In the genomic region with DNA sequence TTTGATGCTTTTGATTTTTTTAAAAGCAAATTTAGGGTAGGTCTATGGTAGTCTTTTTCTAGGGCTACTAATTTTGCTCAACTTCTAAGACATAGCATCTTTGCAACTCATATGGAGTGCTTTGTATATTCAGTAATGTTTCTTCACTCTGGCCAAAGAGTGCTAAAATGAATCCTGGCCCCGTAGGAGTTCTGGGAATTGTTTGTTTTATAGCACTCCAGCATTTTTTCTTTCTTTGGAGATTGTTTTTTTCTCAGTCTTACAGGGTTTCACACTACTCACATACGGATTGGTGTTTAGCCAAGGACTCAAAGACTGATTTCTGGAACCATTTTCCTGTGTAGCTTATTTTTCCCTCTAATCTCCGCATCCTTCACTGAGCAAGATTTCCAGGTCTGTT, we compare ENCODE assay signal across 29 cellular contexts. TPM values are rescaled to one million over a fixed set of nuclear protein-coding genes. Genes with fewer than 3 reads are reported as not detected.
DNase-seq lines count a peak whose midpoint lies in the region; ATAC-seq and TF ChIP-seq lines count a peak whose summit lies in the region.
"Had no signal": no experiment of that assay in that cellular context is flagged by ENCODE, and none has a peak within 500 bp of the region (broad histone marks: within the 10 kb centered on the region; RNA-seq: fewer than 3 reads in every experiment).

No MANE protein-coding gene starts in this region.

- no peak for DNase-seq in left ventricle myocardium inferior
- no peak for DNase-seq in cardiac septum (ENCODE audit: low spot score)
- peak; percentile 77 for DNase-seq in fibroblast of peridontal ligament (ENCODE audit: extremely low read depth)
- no peak for DNase-seq in osteocyte (ENCODE audit: extremely low spot score, unreplicated experiment)
- no peak for DNase-seq in superior temporal gyrus (ENCODE audit: extremely low spot score)
- DNase-seq in activated T-helper 1 cell treated with anti-CD3 and anti-CD28 coated beads, Interleukin-12 subunit alpha, Interleukin-12 subunit beta, Interleukin-2, Interleukin-4 antibody, amounts not matched to agents 30 ng/mL and 10 ng/mL and 1 ng/mL, durations not matched to agents 14 hours and 24 hours and 36 hours (ENCODE audit: low spot score): no peak
- no peak for DNase-seq in retina
- DNase-seq: activated CD4-positive, alpha-beta memory T cell treated with anti-CD3 and anti-CD28 coated beads for 36 hours; activated CD8-positive, alpha-beta memory T cell treated with anti-CD3 and anti-CD28 coated beads, Interleukin-2, amount 50 U/mL, for 48 hours; anterior cingulate cortex; caudate nucleus; DMS153; H7; heart left ventricle; mammary epithelial cell; NCI-H2081; NCI-H226; NCI-H748 treated with DMSO at 0.1 percent for 48 hours; stimulated activated naive CD4-positive, alpha-beta T cell treated with Interleukin-2 at 50 U/mL for 16 hours; thyroid gland had no signal

- no peak for TF ChIP-seq CTCF in left ventricle myocardium inferior (IDR thresholded peaks at IDR 0.05; ENCODE audit: borderline replicate concordance)
- no peak for TF ChIP-seq CTCF in osteocyte (IDR thresholded peaks at IDR 0.05)

- peak overlapping the region; percentile 71 for H3K27ac Mint-ChIP-seq in osteocyte (ENCODE audit: unreplicated experiment)
- no peak overlapping the region for H3K27ac Mint-ChIP-seq in activated T-helper 1 cell treated with anti-CD3 and anti-CD28 coated beads, Interleukin-12 subunit alpha, Interleukin-12 subunit beta, Interleukin-2, Interleukin-4 antibody, amounts not matched to agents 30 ng/mL and 10 ng/mL and 1 ng/mL, durations not matched to agents 14 hours and 24 hours and 36 hours
- H3K27ac Mint-ChIP-seq: activated CD4-positive, alpha-beta memory T cell treated with anti-CD3 and anti-CD28 coated beads for 36 hours; activated naive CD4-positive, alpha-beta T cell treated with anti-CD3 and anti-CD28 coated beads, Interleukin-2, amount 50 U/mL, for 24 hours; activated T-helper 17 cell treated with anti-CD3 and anti-CD28 coated beads, Interleukin-2, amount 50 U/mL, for 72 hours had no signal

- peaks cover 37% of the 10 kb centered on the region for H3K4me1 Mint-ChIP-seq in osteocyte (ENCODE audit: unreplicated experiment)
- H3K4me1 Mint-ChIP-seq in activated T-helper 1 cell treated with anti-CD3 and anti-CD28 coated beads, Interleukin-12 subunit alpha, Interleukin-12 subunit beta, Interleukin-2, Interleukin-4 antibody, amounts not matched to agents 30 ng/mL and 10 ng/mL and 1 ng/mL, durations not matched to agents 14 hours and 24 hours and 36 hours (ENCODE audit: low read depth): no peaks in the 10 kb centered on the region

- no peak overlapping the region for H3K4me3 Mint-ChIP-seq in osteocyte (ENCODE audit: unreplicated experiment)
- H3K4me3 Mint-ChIP-seq in activated T-helper 1 cell treated with anti-CD3 and anti-CD28 coated beads, Interleukin-12 subunit alpha, Interleukin-12 subunit beta, Interleukin-2, Interleukin-4 antibody, amounts not matched to agents 30 ng/mL and 10 ng/mL and 1 ng/mL, durations not matched to agents 14 hours and 24 hours and 36 hours: no peak overlapping the region
- H3K4me3 Mint-ChIP-seq: activated CD4-positive, alpha-beta memory T cell treated with anti-CD3 and anti-CD28 coated beads for 36 hours; activated naive CD4-positive, alpha-beta T cell treated with anti-CD3 and anti-CD28 coated beads, Interleukin-2, amount 50 U/mL, for 24 hours; activated T-helper 17 cell treated with anti-CD3 and anti-CD28 coated beads, Interleukin-2, amount 50 U/mL, for 72 hours had no signal

- no peaks in the 10 kb centered on the region for H3K9me3 ChIP-seq in left ventricle myocardium inferior (replicated peaks)
- H3K9me3 ChIP-seq: heart left ventricle, prostate gland, thyroid gland had no signal

- no peak for ATAC-seq in HG02884 (IDR thresholded peaks at IDR 0.05; ENCODE audit: unreplicated experiment)
- ATAC-seq: activated T-helper 17 cell treated with anti-CD3 and anti-CD28 coated beads, Interleukin-2, amount 50 U/mL, for 72 hours; heart left ventricle had no signal

- peaks cover 5% of the 10 kb centered on the region for H3K27me3 Mint-ChIP-seq in osteocyte (ENCODE audit: unreplicated experiment)
- peaks cover 2% of the 10 kb centered on the region for H3K27me3 Mint-ChIP-seq in activated T-helper 1 cell treated with anti-CD3 and anti-CD28 coated beads, Interleukin-12 subunit alpha, Interleukin-12 subunit beta, Interleukin-2, Interleukin-4 antibody, amounts not matched to agents 30 ng/mL and 10 ng/mL and 1 ng/mL, durations not matched to agents 14 hours and 24 hours and 36 hours (ENCODE audit: insufficient read depth)
- H3K27me3 Mint-ChIP-seq: activated CD4-positive, alpha-beta memory T cell treated with anti-CD3 and anti-CD28 coated beads for 36 hours; activated naive CD4-positive, alpha-beta T cell treated with anti-CD3 and anti-CD28 coated beads, Interleukin-2, amount 50 U/mL, for 24 hours; activated T-helper 17 cell treated with anti-CD3 and anti-CD28 coated beads, Interleukin-2, amount 50 U/mL, for 72 hours had no signal

- no peaks in the 10 kb centered on the region for H3K36me3 ChIP-seq in left ventricle myocardium inferior
- H3K36me3 ChIP-seq: heart left ventricle, prostate gland, thyroid gland had no signal

- H3K27ac ChIP-seq in left ventricle myocardium inferior (replicated peaks): peak overlapping the region; percentile 15
- H3K27ac ChIP-seq: prostate gland, thyroid gland had no signal

- H3K4me1 ChIP-seq in left ventricle myocardium inferior: peaks cover 8% of the 10 kb centered on the region
- H3K4me1 ChIP-seq: prostate gland had no signal

- H3K27me3 ChIP-seq in left ventricle myocardium inferior (ENCODE audit: low read depth): no peaks in the 10 kb centered on the region
- H3K27me3 ChIP-seq: heart left ventricle, thyroid gland had no signal

- H3K9me3 Mint-ChIP-seq in osteocyte (ENCODE audit: unreplicated experiment): no peaks in the 10 kb centered on the region
- no peaks in the 10 kb centered on the region for H3K9me3 Mint-ChIP-seq in activated T-helper 1 cell treated with anti-CD3 and anti-CD28 coated beads, Interleukin-12 subunit alpha, Interleukin-12 subunit beta, Interleukin-2, Interleukin-4 antibody, amounts not matched to agents 30 ng/mL and 10 ng/mL and 1 ng/mL, durations not matched to agents 14 hours and 24 hours and 36 hours
- H3K9me3 Mint-ChIP-seq: activated CD4-positive, alpha-beta memory T cell treated with anti-CD3 and anti-CD28 coated beads for 36 hours; activated naive CD4-positive, alpha-beta T cell treated with anti-CD3 and anti-CD28 coated beads, Interleukin-2, amount 50 U/mL, for 24 hours; activated T-helper 17 cell treated with anti-CD3 and anti-CD28 coated beads, Interleukin-2, amount 50 U/mL, for 72 hours had no signal

- no peaks in the 10 kb centered on the region for H3K36me3 Mint-ChIP-seq in osteocyte (ENCODE audit: unreplicated experiment)
- H3K36me3 Mint-ChIP-seq in activated T-helper 1 cell treated with anti-CD3 and anti-CD28 coated beads, Interleukin-12 subunit alpha, Interleukin-12 subunit beta, Interleukin-2, Interleukin-4 antibody, amounts not matched to agents 30 ng/mL and 10 ng/mL and 1 ng/mL, durations not matched to agents 14 hours and 24 hours and 36 hours (ENCODE audit: low read depth): no peaks in the 10 kb centered on the region
- H3K36me3 Mint-ChIP-seq: activated CD4-positive, alpha-beta memory T cell treated with anti-CD3 and anti-CD28 coated beads for 36 hours had no signal

- intact Hi-C loops in left ventricle myocardium inferior (cut with micrococcal nuclease): no loop called here
- intact Hi-C loops in cardiac septum (cut with DNase I): no loop called here
- intact Hi-C loops in activated T-helper 1 cell treated with anti-CD3 and anti-CD28 coated beads, Interleukin-12 subunit alpha, Interleukin-12 subunit beta, Interleukin-2, Interleukin-4 antibody, amounts not matched to agents 30 ng/mL and 10 ng/mL and 1 ng/mL, durations not matched to agents 14 hours and 24 hours and 36 hours (cut with micrococcal nuclease): no loop called here

- no peak overlapping the region for H3K4me3 ChIP-seq in left ventricle myocardium inferior
- H3K4me3 ChIP-seq: heart left ventricle, prostate gland, thyroid gland had no signal

RNA-seq across cellular contexts. Expression of gene TAS2R41, which starts 6.4 kb away (rescaled TPM):
- total RNA-seq in left ventricle myocardium inferior: not detected
- not detected for total RNA-seq in cardiac septum
- total RNA-seq in osteocyte: not detected in 2 replicates
- not detected in 2 replicates for total RNA-seq in activated T-helper 1 cell treated with anti-CD3 and anti-CD28 coated beads, Interleukin-12 subunit alpha, Interleukin-12 subunit beta, Interleukin-2, Interleukin-4 antibody, amounts not matched to agents 30 ng/mL and 10 ng/mL and 1 ng/mL, durations not matched to agents 14 hours and 24 hours and 36 hours
- total RNA-seq: activated CD4-positive, alpha-beta memory T cell treated with anti-CD3 and anti-CD28 coated beads for 36 hours; activated T-helper 17 cell treated with anti-CD3 and anti-CD28 coated beads, Interleukin-2, amount 50 U/mL, for 72 hours; dermis microvascular lymphatic vessel endothelial cell; heart left ventricle; kidney epithelial cell; mammary epithelial cell; RPMI7951; SK-MEL-5; T-helper 1 cell treated with Interleukin-12 subunit alpha and Interleukin-12 subunit beta and Interleukin-4 antibody, amounts not matched to agents 30 ng/mL and 1 ng/mL, for 36 hours; thyroid gland had no signal

RNA-seq across cellular contexts. Expression of gene TAS2R60, which starts 40.8 kb away (rescaled TPM):
- total RNA-seq in left ventricle myocardium inferior (not detected), cardiac septum (not detected), osteocyte (not detected in 2 replicates)
- total RNA-seq in activated T-helper 1 cell treated with anti-CD3 and anti-CD28 coated beads, Interleukin-12 subunit alpha, Interleukin-12 subunit beta, Interleukin-2, Interleukin-4 antibody, amounts not matched to agents 30 ng/mL and 10 ng/mL and 1 ng/mL, durations not matched to agents 14 hours and 24 hours and 36 hours: not detected in 2 replicates
- total RNA-seq: activated CD4-positive, alpha-beta memory T cell treated with anti-CD3 and anti-CD28 coated beads for 36 hours; activated T-helper 17 cell treated with anti-CD3 and anti-CD28 coated beads, Interleukin-2, amount 50 U/mL, for 72 hours; dermis microvascular lymphatic vessel endothelial cell; H7; heart left ventricle; kidney epithelial cell; prostate gland; RPMI7951; SK-MEL-5; T-helper 1 cell treated with Interleukin-12 subunit alpha and Interleukin-12 subunit beta and Interleukin-4 antibody, amounts not matched to agents 30 ng/mL and 1 ng/mL, for 36 hours; thyroid gland had no signal
